ENCODE assay signal across 21 cellular contexts in genomic region chr1:213719462-213719861, GRCh38.
DNase-seq lines count a peak whose midpoint lies in the region; ATAC-seq and TF ChIP-seq lines count a peak whose summit lies in the region.
"Had no signal": no experiment of that assay in that cellular context is flagged by ENCODE, and none has a peak within 500 bp of the region (broad histone marks: within the 10 kb centered on the region; RNA-seq: fewer than 3 reads in every experiment).

No MANE protein-coding gene starts in this region.

- ATAC-seq in psoas muscle, result no peak
- ATAC-seq: GM12878, PC-3, Right ventricle myocardium inferior, SK-N-SH treated with all-trans-retinoic acid at 6 μM for 48 hours had no signal

- H3K36me3 ChIP-seq in BLaER1, result no peaks in the 10 kb centered on the region
- no peaks in the 10 kb centered on the region for H3K36me3 ChIP-seq in psoas muscle (ENCODE audit: insufficient read depth in 1 of 2, low read depth in 1 of 2)

- TF ChIP-seq CTCF in psoas muscle (IDR thresholded peaks at IDR 0.05), result no peak

- CTCF ChIA-PET in activated CD4-positive, alpha-beta memory T cell treated with anti-CD3 and anti-CD28 coated beads for 36 hours (lab: Charles Lee), result no interaction called here

- peak; percentile 44 for DNase-seq in KBM-7
- peak; percentile 22 for DNase-seq in NCI-H69 (lab: John Stamatoyannopoulos, UW)
- peak; percentile 53 for DNase-seq in UCSD-AML1 (lab: John Stamatoyannopoulos, UW; ENCODE audit: unreplicated experiment)
- DNase-seq in cerebellar nuclear complex (lab: John Stamatoyannopoulos, UW), result no peak
- no peak for DNase-seq in activated effector memory CD4-positive, alpha-beta T cell treated with Interleukin-2 at 50 U/mL for 16 hours
- DNase-seq in psoas muscle, result no peak
- no peak for DNase-seq in activated CD4-positive, alpha-beta memory T cell treated with anti-CD3 and anti-CD28 coated beads for 36 hours
- DNase-seq: CD4-positive, alpha-beta T cell; GM23248; H7; KG1; MM.1S; NCI-H1694; NCI-H446 treated with DMSO at 0.1 percent for 48 hours; NCI-H526; PC-3 had no signal

- H3K27ac ChIP-seq in BLaER1, result peak overlapping the region; percentile 50
- H3K27ac ChIP-seq in psoas muscle, result no peak overlapping the region
- H3K27ac ChIP-seq: GM23248, SJCRH30 had no signal

- H3K9me3 Mint-ChIP-seq in activated CD4-positive, alpha-beta memory T cell treated with anti-CD3 and anti-CD28 coated beads for 36 hours, result peaks cover 21% of the 10 kb centered on the region

- no peaks in the 10 kb centered on the region for H3K36me3 Mint-ChIP-seq in activated CD4-positive, alpha-beta memory T cell treated with anti-CD3 and anti-CD28 coated beads for 36 hours

- no peak overlapping the region for H3K27ac Mint-ChIP-seq in activated CD4-positive, alpha-beta memory T cell treated with anti-CD3 and anti-CD28 coated beads for 36 hours
- H3K27ac Mint-ChIP-seq: CD4-positive, alpha-beta T cell had no signal

- no peaks in the 10 kb centered on the region for H4K20me1 ChIP-seq in BLaER1

- no peaks in the 10 kb centered on the region for H3K4me1 Mint-ChIP-seq in activated CD4-positive, alpha-beta memory T cell treated with anti-CD3 and anti-CD28 coated beads for 36 hours (ENCODE audit: low read depth)

- peak overlapping the region; percentile 32 for H3K4me2 ChIP-seq in BLaER1

- intact Hi-C loops in psoas muscle (cut with DNase I), result no loop called here
- intact Hi-C loops in activated CD4-positive, alpha-beta memory T cell treated with anti-CD3 and anti-CD28 coated beads for 36 hours (cut with micrococcal nuclease), result no loop called here

- H3K9ac ChIP-seq in BLaER1, result no peak overlapping the region
- H3K9ac ChIP-seq: GM23248 had no signal

- H3K4me3 ChIP-seq in BLaER1, result no peak overlapping the region
- no peak overlapping the region for H3K4me3 ChIP-seq in psoas muscle
- H3K4me3 ChIP-seq: GM12878, GM23248, SJCRH30 had no signal

- H3K4me1 ChIP-seq in BLaER1 (peaks cover 20% of the 10 kb centered on the region), psoas muscle (no peaks in the 10 kb centered on the region)
- H3K4me1 ChIP-seq: SJCRH30 had no signal

- no peaks in the 10 kb centered on the region for H3K27me3 Mint-ChIP-seq in activated CD4-positive, alpha-beta memory T cell treated with anti-CD3 and anti-CD28 coated beads for 36 hours
- H3K27me3 Mint-ChIP-seq: CD4-positive, alpha-beta T cell had no signal

- WGBS in psoas muscle, 3 donors, result 69 to 81% (median 80%) methylated on average over 5 of the region's 5 CpGs

- H3K9me3 ChIP-seq in BLaER1, result peaks cover 13% of the 10 kb centered on the region
- no peaks in the 10 kb centered on the region for H3K9me3 ChIP-seq in psoas muscle
- H3K9me3 ChIP-seq: SJCRH30 had no signal

- in situ Hi-C loops in KBM-7 (cut with MboI; ENCODE audit: low pct_unique_long_range_greater_than_20kb, low sequenced_read_pairs), result no loop called here

- H3K27me3 ChIP-seq in BLaER1 (no peaks in the 10 kb centered on the region), psoas muscle (ENCODE audit: insufficient read depth in 3 of 3, low read length in 2 of 3) (peaks cover 0 to 2% (median 0%) of the 10 kb centered on the region in 3 donors)
- H3K27me3 ChIP-seq: SJCRH30 had no signal

- no peak overlapping the region for H3K4me3 Mint-ChIP-seq in activated CD4-positive, alpha-beta memory T cell treated with anti-CD3 and anti-CD28 coated beads for 36 hours
- H3K4me3 Mint-ChIP-seq: CD4-positive, alpha-beta T cell had no signal

- POLR2A ChIA-PET in activated CD4-positive, alpha-beta memory T cell treated with anti-CD3 and anti-CD28 coated beads for 36 hours (lab: Charles Lee), result no interaction called here

Comparison
In these comparisons a context has a peak if more than half of its experiments do, and no peak if none do; other contexts are left out.
1. DNase-seq: peak in KBM-7 (single experiment), NCI-H69 (single experiment) and UCSD-AML1 (single experiment); none in cerebellar nuclear complex (0 of 2), activated effector memory CD4-positive, alpha-beta T cell treated with Interleukin-2 at 50 U/mL for 16 hours (single experiment), psoas muscle (0 of 2) and activated CD4-positive, alpha-beta memory T cell treated with anti-CD3 and anti-CD28 coated beads for 36 hours (single experiment).